In the genomic region with DNA sequence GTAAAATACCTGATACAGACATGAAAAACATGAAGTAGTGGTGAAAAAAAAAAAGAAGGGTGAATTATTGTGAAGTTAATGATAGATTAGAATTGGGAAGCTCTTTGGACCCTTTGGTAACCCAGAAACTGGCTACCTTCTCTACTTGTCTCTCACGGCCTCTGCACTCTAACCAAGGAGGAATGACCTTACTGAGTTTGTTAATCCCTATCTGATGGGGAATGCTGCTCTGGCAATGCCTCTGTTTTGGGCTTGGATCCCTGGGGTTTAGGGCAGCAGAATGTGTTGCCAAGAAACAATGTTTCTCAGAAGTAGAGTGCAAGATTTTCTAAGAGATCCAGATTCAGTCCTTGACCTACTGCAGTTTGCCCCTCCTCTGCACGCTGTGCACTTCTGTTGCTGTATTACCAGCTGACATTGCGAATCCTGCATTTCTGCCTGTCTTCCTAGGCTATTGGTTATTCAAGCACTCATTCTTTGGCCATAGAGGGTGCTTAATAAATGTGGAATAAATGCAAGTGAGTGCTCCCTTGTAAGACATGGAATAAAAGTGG, we compare ENCODE assay signal across 16 cellular contexts.
"Had no signal": no experiment of that assay in that cellular context is flagged by ENCODE, and none has a peak within 500 bp of the region (broad histone marks: within the 10 kb centered on the region; RNA-seq: fewer than 3 reads in every experiment).

No MANE protein-coding gene starts in this region.

- H3K27me3 ChIP-seq: suprapubic skin, upper lobe of left lung had no signal

- H3K4me3 ChIP-seq: SK-N-MC, suprapubic skin, upper lobe of left lung had no signal

- H3K4me3 Mint-ChIP-seq: activated CD4-positive, alpha-beta memory T cell treated with anti-CD3 and anti-CD28 coated beads for 36 hours; activated CD4-positive, alpha-beta T cell treated with anti-CD3 and anti-CD28 coated beads for 36 hours; activated CD8-positive, alpha-beta memory T cell treated with anti-CD3 and anti-CD28 coated beads, Interleukin-2, amount 10 ng/mL, durations not matched to agents 7 days and 5 days; activated naive CD8-positive, alpha-beta T cell treated with anti-CD3 and anti-CD28 coated beads, Interleukin-2, amount 10 ng/mL, durations not matched to agents 7 days and 5 days; activated T-helper 17 cell treated with anti-CD3 and anti-CD28 coated beads, Interleukin-2, amount 50 U/mL, for 72 hours; natural killer cell had no signal

- ATAC-seq: activated CD4-positive, alpha-beta T cell treated with anti-CD3 and anti-CD28 coated beads for 36 hours; activated CD8-positive, alpha-beta memory T cell treated with anti-CD3 and anti-CD28 coated beads, Interleukin-2, amount 10 ng/mL, durations not matched to agents 7 days and 5 days; activated T-helper 17 cell treated with anti-CD3 and anti-CD28 coated beads, Interleukin-2, amount 50 U/mL, for 72 hours; left ventricle myocardium superior; natural killer cell; stimulated activated naive CD8-positive, alpha-beta T cell treated with anti-CD3 and anti-CD28 coated beads, Interleukin-15, Interleukin-2, amounts not matched to agents 100 U/mL and 50 U/mL, for 24 hours had no signal

- H3K9me3 Mint-ChIP-seq: activated T-helper 17 cell treated with anti-CD3 and anti-CD28 coated beads, Interleukin-2, amount 50 U/mL, for 72 hours; natural killer cell had no signal

- H3K27me3 Mint-ChIP-seq: activated CD4-positive, alpha-beta memory T cell treated with anti-CD3 and anti-CD28 coated beads for 36 hours; activated CD4-positive, alpha-beta T cell treated with anti-CD3 and anti-CD28 coated beads for 36 hours; activated T-helper 17 cell treated with anti-CD3 and anti-CD28 coated beads, Interleukin-2, amount 50 U/mL, for 72 hours had no signal

- H3K27ac ChIP-seq: SK-N-MC, suprapubic skin, upper lobe of left lung had no signal

- H3K27ac Mint-ChIP-seq: activated CD4-positive, alpha-beta memory T cell treated with anti-CD3 and anti-CD28 coated beads for 36 hours; activated CD4-positive, alpha-beta T cell treated with anti-CD3 and anti-CD28 coated beads for 36 hours; activated CD8-positive, alpha-beta memory T cell treated with anti-CD3 and anti-CD28 coated beads, Interleukin-2, amount 10 ng/mL, durations not matched to agents 7 days and 5 days; activated naive CD8-positive, alpha-beta T cell treated with anti-CD3 and anti-CD28 coated beads, Interleukin-2, amount 10 ng/mL, durations not matched to agents 7 days and 5 days; activated T-helper 17 cell treated with anti-CD3 and anti-CD28 coated beads, Interleukin-2, amount 50 U/mL, for 72 hours; natural killer cell had no signal

- H3K36me3 Mint-ChIP-seq: natural killer cell had no signal

- H3K36me3 ChIP-seq: suprapubic skin, upper lobe of left lung had no signal

- H3K4me1 ChIP-seq: suprapubic skin had no signal

- DNase-seq: activated CD4-positive, alpha-beta memory T cell treated with anti-CD3 and anti-CD28 coated beads for 36 hours; activated CD4-positive, alpha-beta T cell treated with anti-CD3 and anti-CD28 coated beads for 36 hours; activated CD8-positive, alpha-beta memory T cell treated with anti-CD3 and anti-CD28 coated beads, Interleukin-2, amount 10 ng/mL, durations not matched to agents 7 days and 5 days; activated naive CD4-positive, alpha-beta T cell; activated naive CD8-positive, alpha-beta T cell treated with anti-CD3 and anti-CD28 coated beads, Interleukin-2, amount 10 ng/mL, durations not matched to agents 7 days and 5 days; aorta; left ventricle myocardium superior; natural killer cell; posterior cingulate gyrus; retina; stimulated activated CD4-positive, alpha-beta T cell treated with anti-CD3 and anti-CD28 coated beads, Interleukin-2, amount 100 ng/mL, for 24 hours; stimulated activated naive CD8-positive, alpha-beta T cell treated with anti-CD3 and anti-CD28 coated beads, Interleukin-15, Interleukin-2, amounts not matched to agents 100 U/mL and 50 U/mL, for 24 hours; upper lobe of left lung had no signal

- H3K4me1 Mint-ChIP-seq: activated T-helper 17 cell treated with anti-CD3 and anti-CD28 coated beads, Interleukin-2, amount 50 U/mL, for 72 hours; natural killer cell had no signal
